ENCODE assay signal across 8 cellular contexts in genomic region chr1:149783289-149783688, GRCh38. TPM values are rescaled to one million over a fixed set of nuclear protein-coding genes. Genes with fewer than 3 reads are reported as not detected.
"Had no signal": no experiment of that assay in that cellular context is flagged by ENCODE, and none has a peak within 500 bp of the region (broad histone marks: within the 10 kb centered on the region; RNA-seq: fewer than 3 reads in every experiment).

No MANE protein-coding gene starts in this region.

RNA-seq across cellular contexts. Expression of gene FCGR1A, which starts 0.8 kb away (rescaled TPM):
- total RNA-seq: OCI-LY7, PC-3, PC-9, Peyer's patch, RPMI7951, SJCRH30, SJSA1, SK-MEL-5 had no signal
